Comparison of ENCODE assay signal across 15 cellular contexts in the genomic region with DNA sequence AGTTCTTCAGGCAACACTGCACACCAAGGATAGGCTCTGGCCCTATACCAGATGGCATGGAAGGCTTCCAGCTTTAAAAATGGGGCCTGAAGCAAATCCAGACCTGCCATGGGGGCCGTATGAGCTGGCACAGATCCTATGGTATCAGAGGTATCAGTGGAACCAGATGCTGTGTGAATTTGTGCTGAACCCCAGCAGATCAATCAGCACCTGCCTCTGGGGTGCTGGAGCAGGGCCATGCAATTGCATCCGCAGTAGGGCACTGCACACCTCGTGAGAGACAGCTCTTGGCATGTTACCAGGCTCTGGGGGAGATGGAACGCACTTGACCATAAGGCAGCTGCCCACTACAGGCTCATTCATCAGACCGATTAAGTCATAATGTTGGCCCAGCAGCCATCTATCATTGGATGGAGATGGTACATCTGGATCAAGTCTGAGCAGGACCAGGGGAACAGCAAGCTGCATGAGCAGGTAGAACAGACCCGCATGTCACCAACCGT.
"Had no signal": no experiment of that assay in that cellular context is flagged by ENCODE, and none has a peak within 500 bp of the region (broad histone marks: within the 10 kb centered on the region; RNA-seq: fewer than 3 reads in every experiment).

No MANE protein-coding gene starts in this region.

- H3K27me3 ChIP-seq: right lobe of liver had no signal

- H3K9me3 ChIP-seq: prostate gland, right lobe of liver had no signal

- DNase-seq: activated CD4-positive, alpha-beta T cell treated with anti-CD3 and anti-CD28 coated beads, Interleukin-2, amount 50 U/mL, for 1 hour; activated CD4-positive, CD25-positive, alpha-beta regulatory T cell; activated CD8-positive, alpha-beta memory T cell treated with anti-CD3 and anti-CD28 coated beads for 24 hours; activated naive CD4-positive, alpha-beta T cell; activated naive CD8-positive, alpha-beta T cell treated with anti-CD3 and anti-CD28 coated beads, Interleukin-2, amount 10 ng/mL, durations not matched to agents 7 days and 5 days; effector CD8-positive, alpha-beta T cell; foreskin melanocyte; head of caudate nucleus; immature natural killer cell; nephron progenitor cell; occipital lobe; right lobe of liver; stimulated activated naive CD8-positive, alpha-beta T cell treated with anti-CD3 and anti-CD28 coated beads, Interleukin-15, Interleukin-2, amounts not matched to agents 100 U/mL and 50 U/mL, for 24 hours had no signal

- H3K4me1 ChIP-seq: prostate gland, right lobe of liver had no signal

- H3K36me3 ChIP-seq: prostate gland, right lobe of liver had no signal

- ATAC-seq: right lobe of liver; stimulated activated naive CD8-positive, alpha-beta T cell treated with anti-CD3 and anti-CD28 coated beads, Interleukin-15, Interleukin-2, amounts not matched to agents 100 U/mL and 50 U/mL, for 24 hours had no signal

- H3K4me3 ChIP-seq: prostate gland, right lobe of liver, smooth muscle cell had no signal

- H3K27ac ChIP-seq: prostate gland, right lobe of liver had no signal
